Comparison of ENCODE assay signal across 22 cellular contexts in the genomic region with DNA sequence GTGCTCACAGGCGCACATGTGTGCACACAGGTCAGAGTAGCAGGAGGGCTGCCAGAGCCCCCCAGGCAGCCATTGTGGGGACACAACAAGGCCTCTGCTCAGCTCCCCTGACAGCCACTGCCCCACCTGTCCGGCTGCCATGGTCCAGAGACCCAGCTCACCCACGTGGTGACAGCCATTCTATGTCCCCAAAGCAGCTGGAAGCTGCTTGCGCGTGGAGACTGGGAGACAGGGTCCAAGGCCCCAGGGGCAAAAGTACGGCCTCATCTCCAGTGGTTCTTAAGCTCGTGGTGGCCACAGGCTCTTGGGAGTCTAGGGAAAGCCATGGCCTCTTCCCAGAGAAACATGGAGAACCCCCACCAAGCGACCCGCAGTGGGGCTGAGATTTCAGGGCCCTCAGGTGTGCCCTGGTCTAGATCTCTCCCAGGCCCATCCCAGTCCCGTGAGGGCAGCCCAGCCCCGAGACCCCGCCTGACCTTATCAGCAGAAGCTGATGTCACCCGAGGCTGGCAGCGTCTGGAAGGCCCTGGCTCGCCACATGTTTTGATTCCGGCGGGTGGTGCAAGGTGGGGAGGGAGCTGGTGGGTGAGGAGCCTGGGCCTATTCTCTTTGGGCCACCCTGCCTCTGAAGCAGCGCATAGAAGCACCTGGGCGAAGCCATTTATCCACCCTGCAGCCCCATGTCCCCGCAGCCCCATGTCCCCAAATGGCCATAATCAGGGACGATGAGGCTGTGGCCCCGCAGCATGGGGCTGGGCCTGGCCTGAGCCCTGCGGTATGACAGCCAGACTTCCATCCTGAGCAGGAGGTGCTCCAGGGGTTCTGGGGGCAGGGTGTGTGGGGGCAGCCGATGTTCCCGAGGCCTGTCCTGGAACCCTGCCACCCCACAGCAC. TPM values are rescaled to one million over a fixed set of nuclear protein-coding genes. Genes with fewer than 3 reads are reported as not detected.
DNase-seq lines count a peak whose midpoint lies in the region; ATAC-seq and TF ChIP-seq lines count a peak whose summit lies in the region.
"Had no signal": no experiment of that assay in that cellular context is flagged by ENCODE, and none has a peak within 500 bp of the region (broad histone marks: within the 10 kb centered on the region; RNA-seq: fewer than 3 reads in every experiment).

No MANE protein-coding gene starts in this region.

- POLR2A ChIA-PET in CD8-positive, alpha-beta memory T cell (lab: Charles Lee), result no interaction called here

- H3K27ac Mint-ChIP-seq in CD8-positive, alpha-beta memory T cell, result no peak overlapping the region
- H3K27ac Mint-ChIP-seq: activated naive CD4-positive, alpha-beta T cell treated with anti-CD3 and anti-CD28 coated beads for 36 hours; CD14-positive monocyte had no signal

- peaks cover 0 to 2% (median 0%) of the 10 kb centered on the region in 5 donors for H3K9me3 Mint-ChIP-seq in CD8-positive, alpha-beta memory T cell
- H3K9me3 Mint-ChIP-seq: activated naive CD4-positive, alpha-beta T cell treated with anti-CD3 and anti-CD28 coated beads for 36 hours had no signal

- H3K4me3 ChIP-seq in right cardiac atrium (ENCODE audit: low read length) (no peak overlapping the region), colonic mucosa (no peak overlapping the region)
- no peak overlapping the region for H3K4me3 ChIP-seq in CD8-positive, alpha-beta memory T cell (ENCODE audit: low read length)
- H3K4me3 ChIP-seq: heart left ventricle, K562, MG63, upper lobe of left lung had no signal

- H3K27me3 Mint-ChIP-seq in CD8-positive, alpha-beta memory T cell, result peaks cover 8 to 12% of the 10 kb centered on the region in 2 donors

- H3K4me1 ChIP-seq in right cardiac atrium (ENCODE audit: control insufficient read depth, insufficient read depth, low read length) (no peaks in the 10 kb centered on the region), colonic mucosa (no peaks in the 10 kb centered on the region)
- no peaks in the 10 kb centered on the region for H3K4me1 ChIP-seq in CD8-positive, alpha-beta memory T cell (ENCODE audit: insufficient read depth, low read length)
- H3K4me1 ChIP-seq: heart left ventricle, upper lobe of left lung had no signal

- H3K9me3 ChIP-seq in right cardiac atrium (ENCODE audit: control insufficient read depth, low read length), result no peaks in the 10 kb centered on the region
- H3K9me3 ChIP-seq in colonic mucosa, result no peaks in the 10 kb centered on the region
- no peaks in the 10 kb centered on the region for H3K9me3 ChIP-seq in CD8-positive, alpha-beta memory T cell (ENCODE audit: low read length)
- H3K9me3 ChIP-seq: heart left ventricle, MG63, upper lobe of left lung had no signal

- no peaks in the 10 kb centered on the region for H3K36me3 ChIP-seq in colonic mucosa
- no peaks in the 10 kb centered on the region for H3K36me3 ChIP-seq in CD8-positive, alpha-beta memory T cell (ENCODE audit: insufficient read depth, low read length)
- H3K36me3 ChIP-seq: heart left ventricle, MG63, upper lobe of left lung, WERI-Rb-1 had no signal

- H3K36me3 Mint-ChIP-seq in CD8-positive, alpha-beta memory T cell, result no peaks in the 10 kb centered on the region
- H3K36me3 Mint-ChIP-seq: CD14-positive monocyte had no signal

- no peaks in the 10 kb centered on the region for H3K27me3 ChIP-seq in right cardiac atrium (ENCODE audit: control insufficient read depth, insufficient read depth)
- no peaks in the 10 kb centered on the region for H3K27me3 ChIP-seq in colonic mucosa
- H3K27me3 ChIP-seq in CD8-positive, alpha-beta memory T cell (ENCODE audit: insufficient read depth, low read length, poor library complexity, severe bottlenecking), result no peaks in the 10 kb centered on the region
- H3K27me3 ChIP-seq: MG63, upper lobe of left lung had no signal

- WGBS in right cardiac atrium, result 71% methylated on average over 25 of the region's 25 CpGs

- intact Hi-C loops in left ventricle myocardium superior (cut with micrococcal nuclease), result no loop called here
- intact Hi-C loops in right cardiac atrium (cut with DNase I), result no loop called here
- intact Hi-C loops in colonic mucosa (cut with DNase I), result no loop called here

- H3K27ac ChIP-seq in right cardiac atrium (ENCODE audit: low read length), result no peak overlapping the region
- no peak overlapping the region for H3K27ac ChIP-seq in colonic mucosa
- H3K27ac ChIP-seq in CD8-positive, alpha-beta memory T cell (ENCODE audit: low read depth, low read length), result no peak overlapping the region
- H3K27ac ChIP-seq: heart left ventricle, upper lobe of left lung, WERI-Rb-1 had no signal

- no peak overlapping the region for H3K9ac ChIP-seq in colonic mucosa (ENCODE audit: low read depth in 2 of 2, low read length in 2 of 2)

- CTCF ChIA-PET in CD8-positive, alpha-beta memory T cell (lab: Charles Lee), result interaction anchor here (0.7 kb wide), 1 partner anchor 1464 kb away, joined by 3 read pairs; no protein-coding TSS in a partner anchor

- no peak for TF ChIP-seq CTCF in colonic mucosa (IDR thresholded peaks at IDR 0.05)

- H3K4me3 Mint-ChIP-seq in CD8-positive, alpha-beta memory T cell, result no peak overlapping the region
- H3K4me3 Mint-ChIP-seq: activated naive CD4-positive, alpha-beta T cell treated with anti-CD3 and anti-CD28 coated beads for 36 hours; CD14-positive monocyte had no signal

- DNase-seq in left ventricle myocardium superior, result peak; percentile 16
- no peak for DNase-seq in right cardiac atrium
- peak; percentile 7 for DNase-seq in colonic mucosa
- peak; percentile 6 for DNase-seq in mucosa of gallbladder (ENCODE audit: low spot score)
- no peak for DNase-seq in CD8-positive, alpha-beta memory T cell
- DNase-seq in cortex of kidney (lab: John Stamatoyannopoulos, UW), result no peak
- DNase-seq: dermis blood vessel endothelial cell, MG63, NCI-H146, NCI-H510A treated with DMSO at 0.1 percent for 48 hours, occipital lobe, WERI-Rb-1 had no signal

- H3K4me1 Mint-ChIP-seq in CD8-positive, alpha-beta memory T cell, result no peaks in the 10 kb centered on the region
- H3K4me1 Mint-ChIP-seq: CD14-positive monocyte had no signal

- no peak for ATAC-seq in left ventricle myocardium superior
- no peak for ATAC-seq in right cardiac atrium
- no peak for ATAC-seq in HG03175 (IDR thresholded peaks at IDR 0.05; ENCODE audit: unreplicated experiment)
- ATAC-seq: heart left ventricle, K562 had no signal

RNA-seq across cellular contexts. Expression of a gene that starts 31.7 kb away (rescaled TPM):
- total RNA-seq in left ventricle myocardium superior, result not detected
- total RNA-seq in right cardiac atrium, result not detected
- polyA plus RNA-seq in right cardiac atrium, result not detected
- not detected for total RNA-seq in colonic mucosa
- total RNA-seq in mucosa of gallbladder, result not detected
- total RNA-seq in CD8-positive, alpha-beta memory T cell, result not detected
- not detected for polyA plus RNA-seq in CD8-positive, alpha-beta memory T cell
- total RNA-seq: activated naive CD4-positive, alpha-beta T cell treated with anti-CD3 and anti-CD28 coated beads for 36 hours; dermis blood vessel endothelial cell; H4; heart left ventricle; K562; lung microvascular endothelial cell; occipital lobe; RPMI7951; upper lobe of left lung had no signal
- polyA plus RNA-seq: AG04450, CD14-positive monocyte, heart left ventricle, K562 had no signal

RNA-seq across cellular contexts. Expression of a gene that starts 46.1 kb away (rescaled TPM):
- total RNA-seq in left ventricle myocardium superior (not detected), right cardiac atrium (not detected), colonic mucosa (not detected), mucosa of gallbladder (not detected)
- polyA plus RNA-seq in right cardiac atrium, result not detected
- not detected for total RNA-seq in CD8-positive, alpha-beta memory T cell
- not detected for polyA plus RNA-seq in CD8-positive, alpha-beta memory T cell
- total RNA-seq: activated naive CD4-positive, alpha-beta T cell treated with anti-CD3 and anti-CD28 coated beads for 36 hours; dermis blood vessel endothelial cell; heart left ventricle; lung microvascular endothelial cell; occipital lobe; RPMI7951 had no signal
- polyA plus RNA-seq: AG04450, CD14-positive monocyte, heart left ventricle had no signal

RNA-seq across cellular contexts. Expression of a gene that starts 55.5 kb away (rescaled TPM):
- total RNA-seq in left ventricle myocardium superior (not detected), right cardiac atrium (not detected), colonic mucosa (not detected), mucosa of gallbladder (not detected)
- polyA plus RNA-seq in right cardiac atrium, result not detected
- total RNA-seq in CD8-positive, alpha-beta memory T cell, result not detected
- polyA plus RNA-seq in CD8-positive, alpha-beta memory T cell, result not detected
- total RNA-seq: activated naive CD4-positive, alpha-beta T cell treated with anti-CD3 and anti-CD28 coated beads for 36 hours; dermis blood vessel endothelial cell; H4; heart left ventricle; K562; lung microvascular endothelial cell; occipital lobe; RPMI7951; upper lobe of left lung had no signal
- polyA plus RNA-seq: AG04450, CD14-positive monocyte, heart left ventricle, K562 had no signal

Comparison
In these comparisons a context has a peak if more than half of its experiments do, and no peak if none do; other contexts are left out.
1. DNase-seq: peak in left ventricle myocardium superior (single experiment), colonic mucosa (single experiment) and mucosa of gallbladder (single experiment); none in right cardiac atrium (0 of 3), CD8-positive, alpha-beta memory T cell (0 of 5) and cortex of kidney (single experiment).